ENCODE assay signal across 1 cellular context in the genomic region with DNA sequence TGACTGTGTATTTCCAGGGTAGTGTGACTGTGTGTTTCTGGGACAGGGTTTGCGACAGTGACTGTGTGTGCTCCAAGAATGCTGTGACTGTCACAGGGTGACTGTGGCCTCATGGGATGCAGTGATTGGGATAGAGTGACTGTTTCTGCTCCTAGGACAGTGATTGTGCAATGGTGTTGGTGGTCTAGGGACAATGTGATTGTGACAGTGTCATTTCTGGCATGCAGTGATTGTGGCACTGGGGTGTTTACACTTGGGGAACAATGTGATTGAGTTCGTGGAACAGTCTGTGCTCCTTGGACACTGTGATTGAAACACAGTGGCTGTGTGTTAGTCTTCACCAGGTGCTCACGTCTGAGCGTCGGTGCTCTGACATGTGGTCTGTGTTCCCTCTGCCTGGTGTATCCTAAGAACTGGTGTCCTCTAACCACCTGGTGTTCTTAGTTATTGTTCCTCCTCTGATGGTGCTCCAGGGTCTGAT.
TF ChIP-seq lines count a peak whose summit lies in the region.

No MANE protein-coding gene starts in this region.

TF ChIP-seq in GM12878, 131 proteins besides CTCF, POLR2A, EP300 and RAD21:
- TF ChIP-seq DPF2 (IDR thresholded peaks at IDR 0.05) (no peak), NFXL1 (IDR thresholded peaks at IDR 0.05; ENCODE audit: borderline replicate concordance) (no peak), NFYA (IDR thresholded peaks at IDR 0.05; ENCODE audit: borderline replicate concordance, low read depth, low read length) (no peak), TCF7 (IDR thresholded peaks at IDR 0.05; ENCODE audit: borderline replicate concordance) (no peak), MYB (IDR thresholded peaks at IDR 0.05; ENCODE audit: borderline replicate concordance, low read depth, low read length) (no peak), BMI1 (IDR thresholded peaks at IDR 0.05; ENCODE audit: borderline replicate concordance) (no peak), MYC (IDR thresholded peaks at IDR 0.05; ENCODE audit: insufficient read depth, insufficient read length, insufficient replicate concordance, low read length, severe bottlenecking) (no peak), ZZZ3 (IDR thresholded peaks at IDR 0.05; ENCODE audit: control insufficient read depth, insufficient read length, low read depth) (no peak), YY1 (IDR thresholded peaks at IDR 0.05; ENCODE audit: low read depth, low read length) (no peak), SUPT20H (IDR thresholded peaks at IDR 0.05; ENCODE audit: borderline replicate concordance, control insufficient read depth, low read depth, low read length) (no peak), BCL11A (IDR thresholded peaks at IDR 0.05; ENCODE audit: low read depth, low read length) (no peak), HDGF (IDR thresholded peaks at IDR 0.05) (0 out of 2 replicates have a peak, but pooled peaks have one; percentile 35), SIX5 (IDR thresholded peaks at IDR 0.05; ENCODE audit: low read depth, low read length, severe bottlenecking) (no peak), WRNIP1 (IDR thresholded peaks at IDR 0.05; ENCODE audit: borderline replicate concordance, low read depth, low read length) (no peak)
- TF ChIP-seq, protein P1, sequence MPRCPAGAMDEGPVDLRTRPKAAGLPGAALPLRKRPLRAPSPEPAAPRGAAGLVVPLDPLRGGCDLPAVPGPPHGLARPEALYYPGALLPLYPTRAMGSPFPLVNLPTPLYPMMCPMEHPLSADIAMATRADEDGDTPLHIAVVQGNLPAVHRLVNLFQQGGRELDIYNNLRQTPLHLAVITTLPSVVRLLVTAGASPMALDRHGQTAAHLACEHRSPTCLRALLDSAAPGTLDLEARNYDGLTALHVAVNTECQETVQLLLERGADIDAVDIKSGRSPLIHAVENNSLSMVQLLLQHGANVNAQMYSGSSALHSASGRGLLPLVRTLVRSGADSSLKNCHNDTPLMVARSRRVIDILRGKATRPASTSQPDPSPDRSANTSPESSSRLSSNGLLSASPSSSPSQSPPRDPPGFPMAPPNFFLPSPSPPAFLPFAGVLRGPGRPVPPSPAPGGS (IDR thresholded peaks at IDR 0.05; ENCODE audit: borderline replicate concordance, insufficient read depth, low read depth, low read length, poor library complexity, severe bottlenecking): peak; percentile 39
